1 cellular context compared by ENCODE assay signal in genomic region chr20:17941087-17941825, GRCh38.
TF ChIP-seq lines count a peak whose summit lies in the region.

No MANE protein-coding gene starts in this region.

TF ChIP-seq in endothelial cell of umbilical vein, 7 proteins besides CTCF, POLR2A, EP300 and RAD21 (continued from another document):
- TF ChIP-seq MAX (IDR thresholded peaks at IDR 0.05; ENCODE audit: insufficient read depth, insufficient read length) (no peak), POLR2AphosphoS5 (IDR thresholded peaks at IDR 0.05; ENCODE audit: insufficient read depth, low read depth, low read length) (no peak)
TF ChIP-seq in endothelial cell of umbilical vein: peak in this region for 0.
